ENCODE assay signal across 8 cellular contexts in genomic region chr4:67700119-67700873, GRCh38. TPM values are rescaled to one million over a fixed set of nuclear protein-coding genes. Genes with fewer than 3 reads are reported as not detected.
DNase-seq lines count a peak whose midpoint lies in the region; ATAC-seq, FAIRE-seq and TF ChIP-seq lines count a peak whose summit lies in the region.

No MANE protein-coding gene starts in this region.

- peaks cover 21% of the 10 kb centered on the region for H3K4me1 ChIP-seq in body of pancreas

- WGBS in body of pancreas, 2 donors: 5 to 10% methylated on average over 17 of the region's 17 CpGs

- no peaks in the 10 kb centered on the region for H3K9me3 ChIP-seq in body of pancreas

- H3K4me3 ChIP-seq in body of pancreas (peak overlapping the region; percentile 75 to 81), kidney epithelial cell (ENCODE audit: low read depth, low read length) (peak overlapping the region; percentile 94)

- TF ChIP-seq CTCF in body of pancreas (IDR thresholded peaks at IDR 0.05) (no peak), kidney epithelial cell (IDR thresholded peaks at IDR 0.05; ENCODE audit: insufficient read depth, low read length, poor library complexity, severe bottlenecking) (no peak)

- TF ChIP-seq POLR2A in H54 (IDR thresholded peaks at IDR 0.05; ENCODE audit: low read depth, low read length): no peak
- no peak for TF ChIP-seq POLR2A in body of pancreas (IDR thresholded peaks at IDR 0.05)

- no peaks in the 10 kb centered on the region for H3K36me3 ChIP-seq in body of pancreas (replicated peaks in 1 of 2; ENCODE audit: insufficient read depth in 1 of 2, low read depth in 2 of 2)
- no peaks in the 10 kb centered on the region for H3K36me3 ChIP-seq in kidney epithelial cell (ENCODE audit: control insufficient read depth, insufficient read depth, low read length)

- peak; percentile 6 for FAIRE-seq in H54 (lab: Jason Lieb, UNC)

- H3K27ac ChIP-seq in body of pancreas: peak overlapping the region; percentile 66 to 95 (median 86)
- H3K27ac ChIP-seq in substantia nigra (ENCODE audit: low read depth, low read length, poor library complexity, severe bottlenecking): peak overlapping the region; percentile 82

- DNase-seq in NCI-H748 treated with DMSO at 0.1 percent for 48 hours (lab: John Stamatoyannopoulos, UW) (peak; percentile 10), NCI-H748 (lab: John Stamatoyannopoulos, UW; ENCODE audit: unreplicated experiment) (no peak), H54 (ENCODE audit: insufficient read length, low spot score) (no peak), NCI-H2107 treated with DMSO at 0.1 percent for 48 hours (lab: John Stamatoyannopoulos, UW; ENCODE audit: unreplicated experiment) (peak; percentile 28), body of pancreas (no peak), kidney epithelial cell (ENCODE audit: low read depth) (no peak), substantia nigra (lab: John Stamatoyannopoulos, UW) (peak in 3 of 49 donors; percentile 37 to 76 (median 64)), UCSD-AML1 (lab: John Stamatoyannopoulos, UW; ENCODE audit: unreplicated experiment) (no peak)

- ATAC-seq in body of pancreas: peak; percentile 1

- intact Hi-C loops in body of pancreas (cut with DNase I): no loop called here

- no peaks in the 10 kb centered on the region for H3K27me3 ChIP-seq in body of pancreas
- H3K27me3 ChIP-seq in kidney epithelial cell (ENCODE audit: control insufficient read depth, insufficient read depth, low read length): no peaks in the 10 kb centered on the region

RNA-seq across cellular contexts. Expression of gene UBA6, which starts 0.7 kb away (rescaled TPM):
- total RNA-seq in body of pancreas: 10 to 100 TPM; 12.5 to 13.7 TPM
- total RNA-seq in kidney epithelial cell: 80.3 and 146 TPM in 2 replicates

RNA-seq across cellular contexts. Expression of gene GNRHR, which starts 53.9 kb away (rescaled TPM):
- total RNA-seq in body of pancreas: not detected
- total RNA-seq in kidney epithelial cell: not detected in 2 replicates

Comparison
In these comparisons a context has a peak if more than half of its experiments do, and no peak if none do; other contexts are left out.
1. DNase-seq: peak in NCI-H748 treated with DMSO at 0.1 percent for 48 hours (single experiment) and NCI-H2107 treated with DMSO at 0.1 percent for 48 hours (single experiment); none in NCI-H748 (single experiment), H54 (single experiment), body of pancreas (0 of 4), kidney epithelial cell (single experiment) and UCSD-AML1 (single experiment).